Comparison of ENCODE assay signal across 8 cellular contexts in genomic region chr12:98698603-98699463, GRCh38. TPM values are rescaled to one million over a fixed set of nuclear protein-coding genes. Genes with fewer than 3 reads are reported as not detected.
A peak's percentile ranks its signal among the peaks of the same experiment; 100 is the strongest.
DNase-seq lines count a peak whose midpoint lies in the region; ATAC-seq, FAIRE-seq and TF ChIP-seq lines count a peak whose summit lies in the region.

No MANE protein-coding gene starts in this region.

- H3K27ac Mint-ChIP-seq in stimulated activated effector memory CD8-positive, alpha-beta T cell treated with anti-CD3 and anti-CD28 coated beads, Interleukin-12 subunit alpha, Interleukin-12 subunit beta, amount 100 ng/mL, for 72 hours, result no peak overlapping the region

- DNase-seq in AG04449 (ENCODE audit: low read depth, low spot score), result peak; percentile 4
- peak; percentile 19 for DNase-seq in GM12892 (ENCODE audit: insufficient read length)
- peak; percentile 64 for DNase-seq in NCI-H1105 treated with DMSO at 0.1 percent for 48 hours (lab: John Stamatoyannopoulos, UW)
- DNase-seq in T1000 (lab: John Stamatoyannopoulos, UW), result peak; percentile 53
- DNase-seq in cardiac fibroblast (ENCODE audit: low read depth in 2 of 2), result peak; percentile 63 to 79
- peak; percentile 78 for DNase-seq in left kidney (ENCODE audit: low read depth, low spot score)
- DNase-seq in stimulated activated effector memory CD8-positive, alpha-beta T cell treated with anti-CD3 and anti-CD28 coated beads, Interleukin-12 subunit alpha, Interleukin-12 subunit beta, amount 100 ng/mL, for 72 hours (ENCODE audit: low spot score in 2 of 2), result peak; percentile 24 to 58

- peak; percentile 74 for TF ChIP-seq CTCF in AG04449 (IDR thresholded peaks at IDR 0.05; ENCODE audit: insufficient read depth, low read length, missing control alignments)
- peak; percentile 75 for TF ChIP-seq CTCF in cardiac fibroblast (IDR thresholded peaks at IDR 0.05; ENCODE audit: low read depth, low read length)

- H3K4me1 Mint-ChIP-seq in stimulated activated effector memory CD8-positive, alpha-beta T cell treated with anti-CD3 and anti-CD28 coated beads, Interleukin-12 subunit alpha, Interleukin-12 subunit beta, amount 100 ng/mL, for 72 hours, result peaks cover 25% of the 10 kb centered on the region

- CTCF ChIA-PET in AG04449 (lab: Yijun Ruan, JAX), result interaction anchor here (0.6 to 2.7 kb wide), 22 partner anchors 8 to 345 kb away, joined by 3 to 52 read pairs (median 4); no protein-coding TSS in a partner anchor

- H3K4me3 ChIP-seq in AG04449 (ENCODE audit: low read depth, low read length) (no peak overlapping the region), cardiac fibroblast (replicated peaks in 1 of 2; ENCODE audit: low read depth in 2 of 2, low read length in 2 of 2) (no peak overlapping the region)

- TF ChIP-seq POLR2A in GM12892 (IDR thresholded peaks at IDR 0.05; ENCODE audit: low read depth, low read length), result no peak

- no peak overlapping the region for H3K4me3 Mint-ChIP-seq in stimulated activated effector memory CD8-positive, alpha-beta T cell treated with anti-CD3 and anti-CD28 coated beads, Interleukin-12 subunit alpha, Interleukin-12 subunit beta, amount 100 ng/mL, for 72 hours

- POLR2A ChIA-PET in AG04449 (lab: Yijun Ruan, JAX), result no interaction called here

- FAIRE-seq in GM12892 (lab: Jason Lieb, UNC), result peak; percentile 93

- ATAC-seq in HG02642 (IDR thresholded peaks at IDR 0.05; ENCODE audit: poor library complexity, unreplicated experiment), result peak; percentile 92
- ATAC-seq in stimulated activated effector memory CD8-positive, alpha-beta T cell treated with anti-CD3 and anti-CD28 coated beads, Interleukin-12 subunit alpha, Interleukin-12 subunit beta, amount 100 ng/mL, for 72 hours, result peak; percentile 82

- H3K36me3 Mint-ChIP-seq in stimulated activated effector memory CD8-positive, alpha-beta T cell treated with anti-CD3 and anti-CD28 coated beads, Interleukin-12 subunit alpha, Interleukin-12 subunit beta, amount 100 ng/mL, for 72 hours, result peaks cover 50% of the 10 kb centered on the region

- H3K9me3 Mint-ChIP-seq in stimulated activated effector memory CD8-positive, alpha-beta T cell treated with anti-CD3 and anti-CD28 coated beads, Interleukin-12 subunit alpha, Interleukin-12 subunit beta, amount 100 ng/mL, for 72 hours, result no peaks in the 10 kb centered on the region

RNA-seq across cellular contexts. Expression of gene APAF1, which starts 53.7 kb away (rescaled TPM):
- 16.3 TPM for polyA plus RNA-seq in GM12892 (2012; ENCODE audit: missing spikeins)

RNA-seq across cellular contexts. Expression of gene IKBIP, which starts 54.2 kb away (rescaled TPM):
- 24.7 TPM for polyA plus RNA-seq in GM12892 (2012; ENCODE audit: missing spikeins)

Comparison
In these comparisons a context has a peak if more than half of its experiments do, and no peak if none do; other contexts are left out.
1. DNase-seq: peak in every context shown above with its lines; median percentile 78 in left kidney; 71 in cardiac fibroblast; 64 in NCI-H1105 treated with DMSO at 0.1 percent for 48 hours; 53 in T1000; 41 in stimulated activated effector memory CD8-positive, alpha-beta T cell treated with anti-CD3 and anti-CD28 coated beads, Interleukin-12 subunit alpha, Interleukin-12 subunit beta, amount 100 ng/mL, for 72 hours; 19 in GM12892; 4 in AG04449.